ENCODE assay signal across 37 cellular contexts in genomic region chr6:137465378-137466009, GRCh38. TPM values are rescaled to one million over a fixed set of nuclear protein-coding genes. Genes with fewer than 3 reads are reported as not detected.
"Had no signal": no experiment of that assay in that cellular context is flagged by ENCODE, and none has a peak within 500 bp of the region (broad histone marks: within the 10 kb centered on the region; RNA-seq: fewer than 3 reads in every experiment).

No MANE protein-coding gene starts in this region.

- ATAC-seq: activated naive CD8-positive, alpha-beta T cell treated with anti-CD3 and anti-CD28 coated beads, Interleukin-2, amount 50 U/mL, for 24 hours; activated T-cell treated with anti-CD3 and anti-CD28 coated beads, Interleukin-2, amount 50 U/mL, for 4 hours; Right ventricle myocardium inferior; SK-N-SH treated with all-trans-retinoic acid at 6 μM for 48 hours; T-cell had no signal

- H3K27ac ChIP-seq: KMS-11, PC-9, RWPE1, VCaP had no signal

- DNase-seq: activated B cell treated with CpG ODN at 0.5 μM for 24 hours; activated CD4-positive, alpha-beta memory T cell treated with anti-CD3 and anti-CD28 coated beads for 36 hours; activated CD4-positive, alpha-beta T cell treated with anti-CD3 and anti-CD28 coated beads for 4 hours; activated CD4-positive, alpha-beta T cell treated with anti-CD3 and anti-CD28 coated beads, Interleukin-2, amount 50 U/mL, for 1 hour; activated CD4-positive, CD25-positive, alpha-beta regulatory T cell treated with anti-CD3 and anti-CD28 coated beads, Interleukin-2, amount 50 U/mL, for 72 hours; activated CD8-positive, alpha-beta memory T cell treated with anti-CD3 and anti-CD28 coated beads, Interleukin-2, amount 50 U/mL, for 4 hours; activated effector memory CD4-positive, alpha-beta T cell treated with Interleukin-2 at 50 U/mL for 16 hours; activated naive CD4-positive, alpha-beta T cell treated with anti-CD3 and anti-CD28 coated beads, Interleukin-2, amount 10 ng/mL, durations not matched to agents 7 days and 5 days; activated naive CD8-positive, alpha-beta T cell treated with anti-CD3 and anti-CD28 coated beads, Interleukin-2, amount 50 U/mL, for 24 hours; activated T-cell treated with anti-CD3 and anti-CD28 coated beads for 4 hours; activated T-cell treated with anti-CD3 and anti-CD28 coated beads, Interleukin-2, amount 50 U/mL, for 4 hours; anterior cingulate cortex; central memory CD4-positive, alpha-beta T cell; MM.1S; MV-4-11; NCI-H1092; NCI-H1436 treated with DMSO at 0.1 percent for 48 hours; NCI-H1694 treated with DMSO at 0.1 percent for 48 hours; NCI-H2029; NCI-H2171 treated with DMSO at 0.1 percent for 48 hours; NCI-H2227 treated with DMSO at 0.1 percent for 48 hours; NCI-H446; NCI-H82; PC-9; SIG-M5; T-cell; T-helper 2 cell; T-helper 9 cell had no signal

- H3K4me3 ChIP-seq: PC-9 had no signal

RNA-seq across cellular contexts. Expression of gene OLIG3, which starts 28.7 kb away (rescaled TPM):
- total RNA-seq: activated B cell treated with CpG ODN at 0.5 μM for 24 hours; activated T-cell treated with anti-CD3 and anti-CD28 coated beads, Interleukin-2, amount 50 U/mL, for 4 hours; bronchial epithelial cell; LHCN-M2; OCI-LY7; PC-9; Right ventricle myocardium inferior; SK-MEL-5; T-cell had no signal
